Comparison of ENCODE assay signal across 28 cellular contexts in the genomic region with DNA sequence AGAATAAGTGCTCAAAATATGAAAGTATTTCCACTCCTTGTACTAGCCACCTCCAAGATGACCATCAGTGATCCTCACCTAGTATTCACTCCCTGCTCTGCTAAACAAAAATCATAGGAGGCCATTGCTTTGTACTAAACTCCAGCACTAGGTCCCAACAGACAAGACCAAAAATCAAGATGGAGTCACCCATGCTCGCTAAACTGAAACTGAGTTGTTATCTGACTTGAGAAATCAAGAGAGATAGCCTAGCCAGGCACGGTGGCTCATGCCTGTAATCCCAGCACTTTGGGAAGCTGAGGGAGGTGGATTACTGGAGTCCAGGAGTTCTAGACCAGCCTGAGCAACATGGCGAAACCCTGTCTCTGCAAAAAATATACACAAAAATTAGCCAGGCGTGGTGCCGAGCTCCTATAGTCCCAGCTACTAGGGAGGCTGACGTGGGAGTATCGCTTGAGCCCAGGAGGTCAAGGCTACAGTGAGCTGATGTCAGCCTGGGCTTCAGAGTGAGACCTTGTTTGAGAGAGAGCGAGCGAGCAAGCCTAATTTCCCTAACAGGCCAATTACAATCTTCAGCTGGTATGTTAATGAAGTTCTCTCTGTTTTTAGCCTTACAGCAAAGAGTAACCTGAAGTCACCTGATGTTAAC. TPM values are rescaled to one million over a fixed set of nuclear protein-coding genes. Genes with fewer than 3 reads are reported as not detected.
"Had no signal": no experiment of that assay in that cellular context is flagged by ENCODE, and none has a peak within 500 bp of the region (broad histone marks: within the 10 kb centered on the region; RNA-seq: fewer than 3 reads in every experiment).

No MANE protein-coding gene starts in this region.

- H3K9me3 Mint-ChIP-seq: activated CD4-positive, alpha-beta memory T cell treated with anti-CD3 and anti-CD28 coated beads for 36 hours; activated CD4-positive, alpha-beta T cell treated with anti-CD3 and anti-CD28 coated beads, Interleukin-2, amount 10 ng/mL, durations not matched to agents 7 days and 5 days; activated naive CD8-positive, alpha-beta T cell treated with anti-CD3 and anti-CD28 coated beads, Interleukin-2, amount 10 ng/mL, durations not matched to agents 7 days and 5 days had no signal

- ATAC-seq: Panc1, Right ventricle myocardium inferior had no signal

- H3K4me1 ChIP-seq: breast epithelium had no signal

- H3K36me3 Mint-ChIP-seq: activated CD4-positive, alpha-beta memory T cell treated with anti-CD3 and anti-CD28 coated beads for 36 hours; activated naive CD8-positive, alpha-beta T cell treated with anti-CD3 and anti-CD28 coated beads, Interleukin-2, amount 10 ng/mL, durations not matched to agents 7 days and 5 days had no signal

- H3K27me3 ChIP-seq: breast epithelium had no signal

- H3K4me3 Mint-ChIP-seq: activated CD4-positive, alpha-beta memory T cell treated with anti-CD3 and anti-CD28 coated beads for 36 hours; activated CD4-positive, alpha-beta T cell treated with anti-CD3 and anti-CD28 coated beads, Interleukin-2, amount 10 ng/mL, durations not matched to agents 7 days and 5 days; activated naive CD8-positive, alpha-beta T cell treated with anti-CD3 and anti-CD28 coated beads, Interleukin-2, amount 10 ng/mL, durations not matched to agents 7 days and 5 days had no signal

- H3K9me3 ChIP-seq: breast epithelium had no signal

- H3K36me3 ChIP-seq: breast epithelium had no signal

- H3K4me3 ChIP-seq: breast epithelium, SK-N-MC had no signal

- DNase-seq: activated CD4-positive, alpha-beta memory T cell treated with anti-CD3 and anti-CD28 coated beads for 36 hours; activated CD4-positive, alpha-beta T cell treated with anti-CD3 and anti-CD28 coated beads, Interleukin-2, amount 10 ng/mL, durations not matched to agents 7 days and 5 days; activated CD4-positive, CD25-positive, alpha-beta regulatory T cell; activated naive CD4-positive, alpha-beta T cell treated with anti-CD3 and anti-CD28 coated beads, Interleukin-2, amount 50 U/mL, for 16 hours; activated naive CD8-positive, alpha-beta T cell treated with anti-CD3 and anti-CD28 coated beads, Interleukin-2, amount 10 ng/mL, durations not matched to agents 7 days and 5 days; activated T-cell treated with anti-CD3 and anti-CD28 coated beads for 4 hours; aorta; central memory CD4-positive, alpha-beta T cell; Kasumi-1; KBM-7; NCI-H1048; NCI-H146; NCI-H187 treated with DMSO at 0.1 percent for 48 hours; NCI-H2081 treated with DMSO at 0.1 percent for 48 hours; NCI-H446; NCI-H524; NCI-H774; NK-92 treated with Interleukin-12 subunit alpha and Interleukin-12 subunit beta, amount 100 ng/mL, for 24 hours; OCI-M1; RPMI8226; T-helper 1 cell had no signal

- H3K27ac ChIP-seq: breast epithelium, SK-N-MC, VCaP had no signal

- H3K27ac Mint-ChIP-seq: activated CD4-positive, alpha-beta memory T cell treated with anti-CD3 and anti-CD28 coated beads for 36 hours; activated CD4-positive, alpha-beta T cell treated with anti-CD3 and anti-CD28 coated beads, Interleukin-2, amount 10 ng/mL, durations not matched to agents 7 days and 5 days; activated naive CD8-positive, alpha-beta T cell treated with anti-CD3 and anti-CD28 coated beads, Interleukin-2, amount 10 ng/mL, durations not matched to agents 7 days and 5 days had no signal

RNA-seq across cellular contexts. Expression of a gene that starts 9.3 kb away (rescaled TPM):
- total RNA-seq: activated CD4-positive, alpha-beta T cell treated with anti-CD3 and anti-CD28 coated beads, Interleukin-2, amount 10 ng/mL, durations not matched to agents 7 days and 5 days; activated CD8-positive, alpha-beta memory T cell treated with anti-CD3 and anti-CD28 coated beads for 36 hours; T-helper 2 cell treated with Interferon-gamma antibody and Interleukin-4, amounts not matched to agents 100 ng/mL and 5 ng/mL, for 36 hours had no signal

RNA-seq across cellular contexts. Expression of a gene that starts 31.7 kb away (rescaled TPM):
- total RNA-seq: activated CD4-positive, alpha-beta memory T cell treated with anti-CD3 and anti-CD28 coated beads for 36 hours; activated CD4-positive, alpha-beta T cell treated with anti-CD3 and anti-CD28 coated beads, Interleukin-2, amount 10 ng/mL, durations not matched to agents 7 days and 5 days; activated CD8-positive, alpha-beta memory T cell treated with anti-CD3 and anti-CD28 coated beads for 36 hours; activated naive CD8-positive, alpha-beta T cell treated with anti-CD3 and anti-CD28 coated beads, Interleukin-2, amount 10 ng/mL, durations not matched to agents 7 days and 5 days; aorta; Right ventricle myocardium inferior; T-helper 2 cell treated with Interferon-gamma antibody and Interleukin-4, amounts not matched to agents 100 ng/mL and 5 ng/mL, for 36 hours had no signal
- polyA plus RNA-seq: aorta had no signal

RNA-seq across cellular contexts. Expression of a gene that starts 37.3 kb away (rescaled TPM):
- total RNA-seq: activated CD4-positive, alpha-beta memory T cell treated with anti-CD3 and anti-CD28 coated beads for 36 hours; activated CD4-positive, alpha-beta T cell treated with anti-CD3 and anti-CD28 coated beads, Interleukin-2, amount 10 ng/mL, durations not matched to agents 7 days and 5 days; activated CD8-positive, alpha-beta memory T cell treated with anti-CD3 and anti-CD28 coated beads for 36 hours; T-helper 2 cell treated with Interferon-gamma antibody and Interleukin-4, amounts not matched to agents 100 ng/mL and 5 ng/mL, for 36 hours had no signal
